ENCODE assay signal across 26 cellular contexts in the genomic region with DNA sequence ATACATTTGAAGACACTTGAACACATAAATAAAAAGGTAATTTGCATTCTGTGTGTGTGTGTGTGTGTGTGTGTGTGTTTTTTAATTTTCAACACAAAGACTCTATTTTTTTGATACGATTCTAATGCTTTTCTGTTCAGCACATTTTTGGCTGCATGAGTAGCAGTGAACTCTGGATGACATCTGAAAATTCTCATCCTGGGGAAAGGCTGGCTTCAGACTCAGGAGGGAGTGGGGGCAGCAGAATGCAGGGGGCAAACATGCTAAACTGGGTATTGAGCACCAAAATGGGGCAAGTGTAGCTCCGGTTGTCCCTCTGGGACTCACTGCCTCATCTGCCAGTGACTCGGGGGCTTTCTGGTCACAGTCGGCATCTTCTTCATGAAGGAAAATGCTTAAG.
DNase-seq lines count a peak whose midpoint lies in the region; TF ChIP-seq lines count a peak whose summit lies in the region.
"Had no signal": no experiment of that assay in that cellular context is flagged by ENCODE, and none has a peak within 500 bp of the region (broad histone marks: within the 10 kb centered on the region; RNA-seq: fewer than 3 reads in every experiment).

No MANE protein-coding gene starts in this region.

- CTCF ChIA-PET in mammary epithelial cell (lab: Charles Lee; ENCODE audit: low non-redundant PET): interaction anchor here (0.7 kb wide), 1 partner anchor 1514 kb away, joined by 3 read pairs; no protein-coding TSS in a partner anchor
- CTCF ChIA-PET in CD8-positive, alpha-beta memory T cell (lab: Charles Lee): no interaction called here

- DNase-seq in breast epithelium (ENCODE audit: low spot score in 2 of 2) (no peak), mammary epithelial cell (no peak), fibroblast of lung (ENCODE audit: low read depth in 2 of 2) (peak in 1 of 2 donors; percentile 49), mesenchymal stem cell (no peak), uterus (no peak), hepatic stellate cell (ENCODE audit: low spot score) (no peak), osteoblast (ENCODE audit: insufficient read length, low spot score, missing footprints) (no peak)
- DNase-seq in CD8-positive, alpha-beta memory T cell: no peak
- DNase-seq: activated T-cell treated with anti-CD3 and anti-CD28 coated beads, Interleukin-2, amount 50 U/mL, for 48 hours; brain microvascular endothelial cell; C1 segment of cervical spinal cord; COR-L47; DMS53; H9; mesendoderm; MM.1S; NCI-H1417; NCI-H2029 treated with DMSO at 0.1 percent for 48 hours; NCI-H524 treated with DMSO at 0.1 percent for 48 hours; NK-92 treated with Interleukin-12 subunit alpha and Interleukin-12 subunit beta, amount 100 ng/mL, for 24 hours; stimulated activated CD4-positive, alpha-beta T cell treated with anti-CD3 and anti-CD28 coated beads, Interleukin-15, amount 100 ng/mL, for 24 hours; stimulated activated CD4-positive, alpha-beta T cell treated with anti-CD3 and anti-CD28 coated beads, Interleukin-4, amount 100 ng/mL, for 4 hours; T-helper 2 cell; trophoblast cell had no signal

- H3K4me1 ChIP-seq in breast epithelium: no peaks in the 10 kb centered on the region
- no peaks in the 10 kb centered on the region for H3K4me1 ChIP-seq in mammary epithelial cell (ENCODE audit: insufficient read depth, low read length)
- H3K4me1 ChIP-seq in fibroblast of lung (ENCODE audit: control insufficient read depth, extremely low read depth, insufficient read depth, low read length): no peaks in the 10 kb centered on the region
- H3K4me1 ChIP-seq in mesenchymal stem cell (ENCODE audit: control insufficient read depth, insufficient read depth, low read depth, low read length): no peaks in the 10 kb centered on the region
- H3K4me1 ChIP-seq in uterus: no peaks in the 10 kb centered on the region
- H3K4me1 ChIP-seq in osteoblast (ENCODE audit: insufficient read depth, low read length): no peaks in the 10 kb centered on the region
- no peaks in the 10 kb centered on the region for H3K4me1 ChIP-seq in CD8-positive, alpha-beta memory T cell (ENCODE audit: insufficient read depth, low read length)

- H3K9me3 ChIP-seq in breast epithelium (peaks cover 5 to 8% of the 10 kb centered on the region in 2 donors), mammary epithelial cell (replicated peaks; ENCODE audit: insufficient read depth, low read length) (no peaks in the 10 kb centered on the region), fibroblast of lung (ENCODE audit: control insufficient read depth, insufficient read depth, low read depth, low read length) (no peaks in the 10 kb centered on the region), mesenchymal stem cell (ENCODE audit: control insufficient read depth, low read length) (peaks cover 3% of the 10 kb centered on the region), uterus (no peaks in the 10 kb centered on the region), osteoblast (ENCODE audit: low read depth, low read length) (no peaks in the 10 kb centered on the region)
- H3K9me3 ChIP-seq in CD8-positive, alpha-beta memory T cell (ENCODE audit: low read length): no peaks in the 10 kb centered on the region

- in situ Hi-C loops in mammary epithelial cell (cut with MboI; ENCODE audit: low sequenced_read_pairs in 2 of 2): no loop called here

- peaks cover 6 to 21% (median 19%) of the 10 kb centered on the region in 5 donors for H3K9me3 Mint-ChIP-seq in CD8-positive, alpha-beta memory T cell

- intact Hi-C loops in breast epithelium (cut with DNase I; ENCODE audit: low total_unique reads) (loop anchor here (2.0 kb wide), 1 partner anchor 41 kb away; no protein-coding TSS in a partner anchor), mammary epithelial cell (cut with micrococcal nuclease) (no loop called here), uterus (cut with DNase I; ENCODE audit: low total_unique reads) (no loop called here)

- H3K36me3 Mint-ChIP-seq in CD8-positive, alpha-beta memory T cell: no peaks in the 10 kb centered on the region

- no peak overlapping the region for H2AK5ac ChIP-seq in mesenchymal stem cell (ENCODE audit: low read length, severe bottlenecking)

- H2AFZ ChIP-seq in mammary epithelial cell (ENCODE audit: low read depth, low read length): no peak overlapping the region
- H2AFZ ChIP-seq in fibroblast of lung (ENCODE audit: low read length): peak overlapping the region; percentile 23
- H2AFZ ChIP-seq in mesenchymal stem cell (ENCODE audit: low read depth, low read length): no peak overlapping the region
- no peak overlapping the region for H2AFZ ChIP-seq in osteoblast (ENCODE audit: low read length)

- H3K4me3 ChIP-seq in breast epithelium: peak overlapping the region in 1 of 3 donors; percentile 19
- no peak overlapping the region for H3K4me3 ChIP-seq in mammary epithelial cell (replicated peaks in 1 of 3; ENCODE audit: insufficient read depth in 1 of 3, low read depth in 2 of 3, low read length in 3 of 3)
- no peak overlapping the region for H3K4me3 ChIP-seq in fibroblast of lung (replicated peaks in 1 of 4; ENCODE audit: control extremely low read depth in 1 of 4, insufficient read depth in 1 of 4, low read depth in 3 of 4, low read length in 4 of 4)
- H3K4me3 ChIP-seq in mesenchymal stem cell (ENCODE audit: insufficient read depth in 1 of 2, low read depth in 1 of 2, low read length in 2 of 2): peak overlapping the region in 1 of 2 experiments; percentile 39
- no peak overlapping the region for H3K4me3 ChIP-seq in uterus
- no peak overlapping the region for H3K4me3 ChIP-seq in osteoblast (ENCODE audit: insufficient read depth, low read length)
- H3K4me3 ChIP-seq in CD8-positive, alpha-beta memory T cell (ENCODE audit: low read length): no peak overlapping the region

- H3K4me1 Mint-ChIP-seq in CD8-positive, alpha-beta memory T cell: no peaks in the 10 kb centered on the region
- H3K4me1 Mint-ChIP-seq: H9 had no signal

- no peak overlapping the region for H4K91ac ChIP-seq in mesenchymal stem cell (ENCODE audit: low read length)

- dilution Hi-C loops in mammary epithelial cell (cut with HindIII; ENCODE audit: low sequenced_read_pairs): no loop called here

- H3K79me1 ChIP-seq in mesenchymal stem cell (replicated peaks; ENCODE audit: low read length, poor library complexity, severe bottlenecking): no peaks in the 10 kb centered on the region

- H3K27me3 Mint-ChIP-seq in CD8-positive, alpha-beta memory T cell: no peaks in the 10 kb centered on the region
- H3K27me3 Mint-ChIP-seq: progenitor cell of endocrine pancreas had no signal

- 33% methylated on average over 4 of the region's 4 CpGs for WGBS in mammary epithelial cell (ENCODE audit: low coverage, missing lambda C conversion rate)
- 88% methylated on average over 4 of the region's 4 CpGs for WGBS in mesenchymal stem cell

- H2BK120ac ChIP-seq in mesenchymal stem cell (ENCODE audit: low read depth, low read length): no peak overlapping the region

- H3K4me2 ChIP-seq in mammary epithelial cell (ENCODE audit: insufficient read depth, low read depth, low read length): no peak overlapping the region
- no peak overlapping the region for H3K4me2 ChIP-seq in fibroblast of lung (ENCODE audit: extremely low read depth, insufficient read depth, low read length)
- H3K4me2 ChIP-seq in mesenchymal stem cell (ENCODE audit: low read length, poor library complexity, severe bottlenecking): no peak overlapping the region
- no peak overlapping the region for H3K4me2 ChIP-seq in osteoblast (ENCODE audit: insufficient read depth, low read length)

- H3K14ac ChIP-seq in mesenchymal stem cell (ENCODE audit: low read length in 2 of 2): no peak overlapping the region

- H3K79me2 ChIP-seq in mammary epithelial cell (ENCODE audit: insufficient read depth, low read length) (no peaks in the 10 kb centered on the region), fibroblast of lung (ENCODE audit: control insufficient read depth, insufficient read depth, low read length) (no peaks in the 10 kb centered on the region), osteoblast (ENCODE audit: insufficient read depth, low read length) (no peaks in the 10 kb centered on the region)

- H3K36me3 ChIP-seq in breast epithelium (no peaks in the 10 kb centered on the region), mammary epithelial cell (ENCODE audit: insufficient read depth, low read length) (no peaks in the 10 kb centered on the region), fibroblast of lung (ENCODE audit: control insufficient read depth, insufficient read depth, low read length) (no peaks in the 10 kb centered on the region), mesenchymal stem cell (ENCODE audit: control insufficient read depth in 1 of 2, insufficient read depth in 2 of 2, low read depth in 1 of 2, low read length in 2 of 2) (no peaks in the 10 kb centered on the region), uterus (no peaks in the 10 kb centered on the region), osteoblast (ENCODE audit: insufficient read depth, low read length) (no peaks in the 10 kb centered on the region)
- H3K36me3 ChIP-seq in CD8-positive, alpha-beta memory T cell (ENCODE audit: insufficient read depth, low read length): no peaks in the 10 kb centered on the region
- H3K36me3 ChIP-seq: brain microvascular endothelial cell had no signal

- no peak overlapping the region for H2BK15ac ChIP-seq in mesenchymal stem cell (ENCODE audit: low read depth, poor library complexity, severe bottlenecking)

- no peak overlapping the region for H3K18ac ChIP-seq in mesenchymal stem cell (ENCODE audit: low read depth in 1 of 2, low read length in 2 of 2)

- no peaks in the 10 kb centered on the region for H3K27me3 ChIP-seq in breast epithelium
- H3K27me3 ChIP-seq in mammary epithelial cell (ENCODE audit: insufficient read depth, low read length): no peaks in the 10 kb centered on the region
- no peaks in the 10 kb centered on the region for H3K27me3 ChIP-seq in fibroblast of lung (ENCODE audit: control insufficient read depth, insufficient read depth, low read length)
- H3K27me3 ChIP-seq in mesenchymal stem cell (ENCODE audit: control insufficient read depth in 1 of 2, insufficient read depth in 1 of 2, low read length in 2 of 2): no peaks in the 10 kb centered on the region
- H3K27me3 ChIP-seq in uterus: no peaks in the 10 kb centered on the region
- no peaks in the 10 kb centered on the region for H3K27me3 ChIP-seq in osteoblast (ENCODE audit: insufficient read depth, low read length)
- H3K27me3 ChIP-seq in CD8-positive, alpha-beta memory T cell (ENCODE audit: insufficient read depth, low read length, poor library complexity, severe bottlenecking): no peaks in the 10 kb centered on the region
- H3K27me3 ChIP-seq: brain microvascular endothelial cell had no signal

- no peak overlapping the region for H3K4ac ChIP-seq in mesenchymal stem cell (ENCODE audit: low read depth in 1 of 2, low read length in 2 of 2)

- peak overlapping the region in 1 of 2 experiments; percentile 59 for H3K23ac ChIP-seq in mesenchymal stem cell (ENCODE audit: low read length in 2 of 2)

- no peak overlapping the region for H2BK5ac ChIP-seq in mesenchymal stem cell (ENCODE audit: low read depth, low read length, poor library complexity, severe bottlenecking)

- H4K8ac ChIP-seq in mesenchymal stem cell (ENCODE audit: low read length): no peak overlapping the region

- H3K27ac ChIP-seq in breast epithelium (peak overlapping the region; percentile 67 to 88), mammary epithelial cell (ENCODE audit: insufficient read depth, low read depth, low read length) (no peak overlapping the region), fibroblast of lung (ENCODE audit: insufficient read depth, low read length) (no peak overlapping the region), mesenchymal stem cell (ENCODE audit: low read length, poor library complexity, severe bottlenecking) (no peak overlapping the region), uterus (peak overlapping the region; percentile 74 to 76), osteoblast (ENCODE audit: low read depth, low read length) (no peak overlapping the region)
- no peak overlapping the region for H3K27ac ChIP-seq in CD8-positive, alpha-beta memory T cell (ENCODE audit: low read depth, low read length)
- H3K27ac ChIP-seq: 22Rv1, brain microvascular endothelial cell had no signal

- H3K4me3 Mint-ChIP-seq in CD8-positive, alpha-beta memory T cell: no peak overlapping the region
- H3K4me3 Mint-ChIP-seq: H9 had no signal

- TF ChIP-seq POLR2A in breast epithelium (IDR thresholded peaks at IDR 0.05) (no peak), uterus (IDR thresholded peaks at IDR 0.05) (no peak)

- H3K27ac Mint-ChIP-seq in CD8-positive, alpha-beta memory T cell: no peak overlapping the region
- H3K27ac Mint-ChIP-seq: H9, progenitor cell of endocrine pancreas had no signal

- H2BK12ac ChIP-seq in mesenchymal stem cell (ENCODE audit: low read length in 2 of 2): no peak overlapping the region

- H3K9ac ChIP-seq in mammary epithelial cell (ENCODE audit: insufficient read depth, low read length) (no peak overlapping the region), fibroblast of lung (ENCODE audit: insufficient read depth, low read length) (no peak overlapping the region), mesenchymal stem cell (ENCODE audit: low read length) (peak overlapping the region; percentile 44)

- no peak for TF ChIP-seq CTCF in breast epithelium (IDR thresholded peaks at IDR 0.05)
- no peak for TF ChIP-seq CTCF in mammary epithelial cell (conservative IDR thresholded peaks at IDR 0.05 in 1 of 2, IDR thresholded peaks at IDR 0.05 in 1 of 2; ENCODE audit: extremely low read depth in 1 of 2, insufficient read depth in 1 of 2, low read depth in 1 of 2, low read length in 2 of 2)
- TF ChIP-seq CTCF in fibroblast of lung (conservative IDR thresholded peaks at IDR 0.05 in 1 of 2, IDR thresholded peaks at IDR 0.05 in 1 of 2; ENCODE audit: low read depth in 1 of 2, low read length in 2 of 2): no peak
- no peak for TF ChIP-seq CTCF in uterus (IDR thresholded peaks at IDR 0.05)
- TF ChIP-seq CTCF in osteoblast (IDR thresholded peaks at IDR 0.05; ENCODE audit: extremely low read depth, low read depth, low read length): no peak

- no TSS peak for BruUV-seq in mammary epithelial cell (replicated peaks; lab: Mats Ljungman, UMichigan)

- H4K20me1 ChIP-seq in mammary epithelial cell (ENCODE audit: insufficient read depth, low read length) (no peaks in the 10 kb centered on the region), fibroblast of lung (ENCODE audit: control insufficient read depth, extremely low read depth, insufficient read depth, low read length) (no peaks in the 10 kb centered on the region), osteoblast (ENCODE audit: insufficient read depth, low read length) (no peaks in the 10 kb centered on the region)

- POLR2A ChIA-PET in CD8-positive, alpha-beta memory T cell (lab: Charles Lee): no interaction called here

Comparison
In these comparisons a context has a peak if more than half of its experiments do, and no peak if none do; other contexts are left out.
1. H3K27ac ChIP-seq: peak in breast epithelium (2 of 2) and uterus (2 of 2); none in mammary epithelial cell (single experiment), fibroblast of lung (single experiment), mesenchymal stem cell (single experiment), osteoblast (single experiment) and CD8-positive, alpha-beta memory T cell (single experiment).